In genomic region chr2:178962152-178962551, GRCh38 we compare ENCODE assay signal across 33 cellular contexts.
"Had no signal": no experiment of that assay in that cellular context is flagged by ENCODE, and none has a peak within 500 bp of the region (broad histone marks: within the 10 kb centered on the region; RNA-seq: fewer than 3 reads in every experiment).

No MANE protein-coding gene starts in this region.

- H3K4me3 Mint-ChIP-seq: activated B cell treated with CpG ODN at 0.5 μM for 24 hours; activated CD4-positive, alpha-beta memory T cell treated with anti-CD3 and anti-CD28 coated beads for 36 hours; activated CD4-positive, alpha-beta T cell treated with anti-CD3 and anti-CD28 coated beads, Interleukin-2, amount 10 ng/mL, durations not matched to agents 24 days and 14 days; activated CD8-positive, alpha-beta T cell treated with anti-CD3 and anti-CD28 coated beads for 36 hours; activated naive CD4-positive, alpha-beta T cell treated with anti-CD3 and anti-CD28 coated beads, Interleukin-2, amount 10 ng/mL, durations not matched to agents 7 days and 5 days; activated naive CD4-positive, alpha-beta T cell treated with anti-CD3 and anti-CD28 coated beads, Interleukin-2, amount 50 U/mL, for 24 hours; activated naive CD8-positive, alpha-beta T cell; activated naive CD8-positive, alpha-beta T cell treated with anti-CD3 and anti-CD28 coated beads, Interleukin-2, amount 10 ng/mL, durations not matched to agents 7 days and 5 days; activated naive CD8-positive, alpha-beta T cell treated with anti-CD3 and anti-CD28 coated beads, Interleukin-2, amount 50 U/mL, for 24 hours; activated T-cell treated with anti-CD3 and anti-CD28 coated beads, Interleukin-2, amount 50 U/mL, for 4 hours; activated T-cell treated with anti-CD3 and anti-CD28 coated beads, Interleukin-2, amount 50 U/mL, for 72 hours; activated T-helper 1 cell treated with anti-CD3 and anti-CD28 coated beads, Interleukin-12 subunit alpha, Interleukin-12 subunit beta, Interleukin-2, Interleukin-4 antibody, amounts not matched to agents 30 ng/mL and 10 ng/mL and 1 ng/mL, durations not matched to agents 14 hours and 24 hours and 36 hours; activated T-helper 17 cell treated with anti-CD3 and anti-CD28 coated beads, Interleukin-2, amount 50 U/mL, for 72 hours; brain; central memory CD8-positive, alpha-beta T cell; T-helper 2 cell treated with Interferon-gamma antibody and Interleukin-4, amounts not matched to agents 5 μg/mL and 100 μg/mL, for 36 hours had no signal

- H3K36me3 ChIP-seq: ascending aorta had no signal

- DNase-seq: activated B cell treated with CpG ODN at 0.5 μM for 24 hours; activated CD4-positive, alpha-beta memory T cell treated with anti-CD3 and anti-CD28 coated beads for 36 hours; activated CD4-positive, alpha-beta T cell treated with anti-CD3 and anti-CD28 coated beads for 4 hours; activated CD4-positive, alpha-beta T cell treated with anti-CD3 and anti-CD28 coated beads, Interleukin-2, amount 10 ng/mL, durations not matched to agents 24 days and 14 days; activated CD4-positive, alpha-beta T cell treated with anti-CD3 and anti-CD28 coated beads, Interleukin-2, amount 50 U/mL, for 1 hour; activated CD4-positive, alpha-beta T cell treated with anti-CD3 and anti-CD28 coated beads, Interleukin-2, amount 50 U/mL, for 4 hours; activated CD4-positive, CD25-positive, alpha-beta regulatory T cell treated with anti-CD3 and anti-CD28 coated beads, Interleukin-2, amount 50 U/mL, for 72 hours; activated CD8-positive, alpha-beta memory T cell treated with anti-CD3 and anti-CD28 coated beads, Interleukin-2, amount 50 U/mL, for 4 hours; activated CD8-positive, alpha-beta T cell treated with anti-CD3 and anti-CD28 coated beads for 36 hours; activated effector memory CD4-positive, alpha-beta T cell treated with anti-CD3 and anti-CD28 coated beads, Interleukin-2, amount 50 U/mL, for 16 hours; activated naive CD4-positive, alpha-beta T cell treated with anti-CD3 and anti-CD28 coated beads, Interleukin-2, amount 10 ng/mL, durations not matched to agents 7 days and 5 days; activated naive CD4-positive, alpha-beta T cell treated with Interleukin-2 at 50 U/mL for 16 hours; activated naive CD8-positive, alpha-beta T cell treated with anti-CD3 and anti-CD28 coated beads, Interleukin-2, amount 10 ng/mL, durations not matched to agents 7 days and 5 days; activated naive CD8-positive, alpha-beta T cell treated with anti-CD3 and anti-CD28 coated beads, Interleukin-2, amount 50 U/mL, for 24 hours; activated T-cell treated with anti-CD3 and anti-CD28 coated beads for 4 hours; activated T-cell treated with anti-CD3 and anti-CD28 coated beads, Interleukin-2, amount 50 U/mL, for 1 hour; activated T-cell treated with anti-CD3 and anti-CD28 coated beads, Interleukin-2, amount 50 U/mL, for 4 hours; activated T-cell treated with anti-CD3 and anti-CD28 coated beads, Interleukin-2, amount 50 U/mL, for 72 hours; amygdala; anterior cingulate cortex; caudate nucleus; T-helper 2 cell; T-helper 9 cell had no signal

- H3K27ac Mint-ChIP-seq: activated B cell treated with CpG ODN at 0.5 μM for 24 hours; activated CD4-positive, alpha-beta memory T cell treated with anti-CD3 and anti-CD28 coated beads for 36 hours; activated CD4-positive, alpha-beta T cell treated with anti-CD3 and anti-CD28 coated beads, Interleukin-2, amount 10 ng/mL, durations not matched to agents 24 days and 14 days; activated CD8-positive, alpha-beta T cell treated with anti-CD3 and anti-CD28 coated beads for 36 hours; activated naive CD4-positive, alpha-beta T cell treated with anti-CD3 and anti-CD28 coated beads, Interleukin-2, amount 10 ng/mL, durations not matched to agents 7 days and 5 days; activated naive CD4-positive, alpha-beta T cell treated with anti-CD3 and anti-CD28 coated beads, Interleukin-2, amount 50 U/mL, for 24 hours; activated naive CD8-positive, alpha-beta T cell; activated naive CD8-positive, alpha-beta T cell treated with anti-CD3 and anti-CD28 coated beads, Interleukin-2, amount 10 ng/mL, durations not matched to agents 7 days and 5 days; activated naive CD8-positive, alpha-beta T cell treated with anti-CD3 and anti-CD28 coated beads, Interleukin-2, amount 50 U/mL, for 24 hours; activated T-cell treated with anti-CD3 and anti-CD28 coated beads, Interleukin-2, amount 50 U/mL, for 72 hours; activated T-helper 1 cell treated with anti-CD3 and anti-CD28 coated beads, Interleukin-12 subunit alpha, Interleukin-12 subunit beta, Interleukin-2, Interleukin-4 antibody, amounts not matched to agents 30 ng/mL and 10 ng/mL and 1 ng/mL, durations not matched to agents 14 hours and 24 hours and 36 hours; activated T-helper 17 cell treated with anti-CD3 and anti-CD28 coated beads, Interleukin-2, amount 50 U/mL, for 72 hours; brain; T-helper 2 cell treated with Interferon-gamma antibody and Interleukin-4, amounts not matched to agents 5 μg/mL and 100 μg/mL, for 36 hours had no signal

- H3K4me1 ChIP-seq: ascending aorta had no signal

- H3K27ac ChIP-seq: ascending aorta, VCaP had no signal

- H3K4me1 Mint-ChIP-seq: activated CD4-positive, alpha-beta T cell treated with anti-CD3 and anti-CD28 coated beads, Interleukin-2, amount 10 ng/mL, durations not matched to agents 24 days and 14 days; activated naive CD4-positive, alpha-beta T cell treated with anti-CD3 and anti-CD28 coated beads, Interleukin-2, amount 10 ng/mL, durations not matched to agents 7 days and 5 days; activated naive CD4-positive, alpha-beta T cell treated with anti-CD3 and anti-CD28 coated beads, Interleukin-2, amount 50 U/mL, for 24 hours; activated naive CD8-positive, alpha-beta T cell treated with anti-CD3 and anti-CD28 coated beads, Interleukin-2, amount 50 U/mL, for 24 hours; activated T-helper 17 cell treated with anti-CD3 and anti-CD28 coated beads, Interleukin-2, amount 50 U/mL, for 72 hours; brain; central memory CD8-positive, alpha-beta T cell had no signal

- H3K9me3 ChIP-seq: ascending aorta had no signal

- ATAC-seq: activated CD8-positive, alpha-beta T cell treated with anti-CD3 and anti-CD28 coated beads for 36 hours; activated naive CD8-positive, alpha-beta T cell treated with anti-CD3 and anti-CD28 coated beads, Interleukin-2, amount 50 U/mL, for 24 hours; activated T-cell treated with anti-CD3 and anti-CD28 coated beads, Interleukin-2, amount 50 U/mL, for 4 hours; activated T-cell treated with anti-CD3 and anti-CD28 coated beads, Interleukin-2, amount 50 U/mL, for 72 hours; activated T-helper 17 cell treated with anti-CD3 and anti-CD28 coated beads, Interleukin-2, amount 50 U/mL, for 72 hours had no signal

- H3K27me3 ChIP-seq: ascending aorta, cardiac muscle cell had no signal

- H3K9me3 Mint-ChIP-seq: activated B cell treated with CpG ODN at 0.5 μM for 24 hours; activated CD4-positive, alpha-beta memory T cell treated with anti-CD3 and anti-CD28 coated beads for 36 hours; activated CD4-positive, alpha-beta T cell treated with anti-CD3 and anti-CD28 coated beads, Interleukin-2, amount 10 ng/mL, durations not matched to agents 24 days and 14 days; activated CD8-positive, alpha-beta T cell treated with anti-CD3 and anti-CD28 coated beads for 36 hours; activated naive CD4-positive, alpha-beta T cell treated with anti-CD3 and anti-CD28 coated beads, Interleukin-2, amount 10 ng/mL, durations not matched to agents 7 days and 5 days; activated naive CD4-positive, alpha-beta T cell treated with anti-CD3 and anti-CD28 coated beads, Interleukin-2, amount 50 U/mL, for 24 hours; activated naive CD8-positive, alpha-beta T cell treated with anti-CD3 and anti-CD28 coated beads, Interleukin-2, amount 50 U/mL, for 24 hours; activated T-cell treated with anti-CD3 and anti-CD28 coated beads, Interleukin-2, amount 50 U/mL, for 4 hours; activated T-cell treated with anti-CD3 and anti-CD28 coated beads, Interleukin-2, amount 50 U/mL, for 72 hours; activated T-helper 1 cell treated with anti-CD3 and anti-CD28 coated beads, Interleukin-12 subunit alpha, Interleukin-12 subunit beta, Interleukin-2, Interleukin-4 antibody, amounts not matched to agents 30 ng/mL and 10 ng/mL and 1 ng/mL, durations not matched to agents 14 hours and 24 hours and 36 hours; activated T-helper 17 cell treated with anti-CD3 and anti-CD28 coated beads, Interleukin-2, amount 50 U/mL, for 72 hours; T-helper 2 cell treated with Interferon-gamma antibody and Interleukin-4, amounts not matched to agents 5 μg/mL and 100 μg/mL, for 36 hours had no signal

- H3K27me3 Mint-ChIP-seq: activated B cell treated with CpG ODN at 0.5 μM for 24 hours; activated CD4-positive, alpha-beta memory T cell treated with anti-CD3 and anti-CD28 coated beads for 36 hours; activated CD4-positive, alpha-beta T cell treated with anti-CD3 and anti-CD28 coated beads, Interleukin-2, amount 10 ng/mL, durations not matched to agents 24 days and 14 days; activated CD8-positive, alpha-beta T cell treated with anti-CD3 and anti-CD28 coated beads for 36 hours; activated naive CD4-positive, alpha-beta T cell treated with anti-CD3 and anti-CD28 coated beads, Interleukin-2, amount 10 ng/mL, durations not matched to agents 7 days and 5 days; activated naive CD4-positive, alpha-beta T cell treated with anti-CD3 and anti-CD28 coated beads, Interleukin-2, amount 50 U/mL, for 24 hours; activated naive CD8-positive, alpha-beta T cell; activated naive CD8-positive, alpha-beta T cell treated with anti-CD3 and anti-CD28 coated beads, Interleukin-2, amount 10 ng/mL, durations not matched to agents 7 days and 5 days; activated naive CD8-positive, alpha-beta T cell treated with anti-CD3 and anti-CD28 coated beads, Interleukin-2, amount 50 U/mL, for 24 hours; activated T-helper 17 cell treated with anti-CD3 and anti-CD28 coated beads, Interleukin-2, amount 50 U/mL, for 72 hours; central memory CD8-positive, alpha-beta T cell had no signal

- H3K36me3 Mint-ChIP-seq: activated naive CD4-positive, alpha-beta T cell treated with anti-CD3 and anti-CD28 coated beads, Interleukin-2, amount 10 ng/mL, durations not matched to agents 7 days and 5 days; brain had no signal

- H3K4me3 ChIP-seq: ascending aorta, cardiac muscle cell had no signal
